22 cellular contexts compared by ENCODE assay signal in the genomic region with DNA sequence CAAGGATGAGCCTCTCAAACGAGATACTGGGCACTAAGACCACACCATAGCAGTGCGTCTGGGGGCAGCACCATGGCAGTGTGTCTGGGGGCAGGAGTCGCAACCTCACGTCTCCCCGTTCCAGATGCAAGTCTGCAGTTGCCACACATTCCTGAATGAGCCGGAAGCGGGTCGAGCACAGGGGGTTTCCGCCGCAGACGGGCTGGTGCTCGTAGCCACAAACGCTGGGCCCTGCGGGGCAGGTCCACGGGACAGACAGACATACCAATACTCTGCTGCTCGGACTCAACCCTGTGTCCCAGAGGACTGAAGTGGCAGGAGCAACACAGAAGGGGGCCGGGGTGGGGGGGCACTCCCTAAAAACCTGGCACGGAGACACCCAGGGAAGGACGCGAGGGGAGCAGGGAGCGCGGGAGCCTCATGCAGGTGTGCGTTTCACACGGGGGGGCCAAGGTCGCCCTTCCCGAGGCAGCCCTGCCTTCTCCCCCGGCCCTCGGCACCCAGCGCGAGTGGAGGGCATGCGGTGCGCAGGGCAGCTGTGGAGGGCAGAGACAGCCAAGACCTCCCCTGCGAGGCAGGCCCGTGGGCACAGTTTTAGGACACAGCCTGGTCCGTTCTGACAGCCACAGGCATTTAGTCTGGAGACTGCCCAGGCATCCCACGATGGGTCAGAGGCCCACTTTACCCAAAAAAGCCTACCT.
"Had no signal": no experiment of that assay in that cellular context is flagged by ENCODE, and none has a peak within 500 bp of the region (broad histone marks: within the 10 kb centered on the region; RNA-seq: fewer than 3 reads in every experiment).

No MANE protein-coding gene starts in this region.

- H3K36me3 ChIP-seq: neural progenitor cell, ovary had no signal

- H3K4me2 ChIP-seq: neural progenitor cell had no signal

- H3K27me3 Mint-ChIP-seq: activated CD8-positive, alpha-beta T cell treated with anti-CD3 and anti-CD28 coated beads for 36 hours; activated T-cell treated with anti-CD3 and anti-CD28 coated beads, Interleukin-2, amount 50 U/mL, for 24 hours; central memory CD8-positive, alpha-beta T cell; T-cell had no signal

- H3K4me3 ChIP-seq: ascending aorta, neural progenitor cell, ovary, right lobe of liver, stomach had no signal

- DNase-seq: activated CD4-positive, alpha-beta T cell treated with anti-CD3 and anti-CD28 coated beads for 48 hours; activated CD4-positive, CD25-positive, alpha-beta regulatory T cell; activated CD8-positive, alpha-beta T cell treated with anti-CD3 and anti-CD28 coated beads for 36 hours; activated naive CD4-positive, alpha-beta T cell treated with anti-CD3 and anti-CD28 coated beads, Interleukin-2, amount 50 U/mL, for 16 hours; activated T-cell treated with anti-CD3 and anti-CD28 coated beads, Interleukin-2, amount 50 U/mL, for 24 hours; cortex of kidney; effector CD8-positive, alpha-beta T cell; mammary epithelial cell; naive B cell; stimulated activated CD4-positive, alpha-beta T cell treated with anti-CD3 and anti-CD28 coated beads, Interleukin-4, amount 100 ng/mL, for 24 hours; stomach; T-cell had no signal

- H3K9me3 ChIP-seq: ascending aorta, ovary, right lobe of liver, stomach had no signal

- H3K27ac ChIP-seq: ascending aorta, neural progenitor cell, ovary, right lobe of liver, stomach had no signal

- H3K4me3 Mint-ChIP-seq: activated CD8-positive, alpha-beta T cell treated with anti-CD3 and anti-CD28 coated beads for 36 hours; activated T-cell treated with anti-CD3 and anti-CD28 coated beads, Interleukin-2, amount 50 U/mL, for 24 hours; central memory CD8-positive, alpha-beta T cell; naive B cell; neural progenitor cell; stimulated activated effector memory CD8-positive, alpha-beta T cell treated with anti-CD3 and anti-CD28 coated beads, Interleukin-12 subunit alpha, Interleukin-12 subunit beta, amount 100 ng/mL, for 72 hours; T-cell; type B pancreatic cell had no signal

- H2AFZ ChIP-seq: neural progenitor cell had no signal

- H3K9me3 Mint-ChIP-seq: activated CD8-positive, alpha-beta T cell treated with anti-CD3 and anti-CD28 coated beads for 36 hours; activated T-cell treated with anti-CD3 and anti-CD28 coated beads, Interleukin-2, amount 50 U/mL, for 24 hours; activated T-helper 2 cell treated with anti-CD3 and anti-CD28 coated beads, Interferon-gamma antibody, Interleukin-2, Interleukin-4, amounts not matched to agents 10 μg/mL and 5 μg/mL and 100 μg/mL, durations not matched to agents 14 hours and 24 hours and 36 hours; central memory CD8-positive, alpha-beta T cell; naive B cell; neural progenitor cell; stimulated activated effector memory CD8-positive, alpha-beta T cell treated with anti-CD3 and anti-CD28 coated beads, Interleukin-12 subunit alpha, Interleukin-12 subunit beta, amount 100 ng/mL, for 72 hours; T-cell; type B pancreatic cell had no signal

- ATAC-seq: activated CD8-positive, alpha-beta T cell treated with anti-CD3 and anti-CD28 coated beads for 36 hours; esophagus mucosa; left lobe of liver; right lobe of liver; stimulated activated effector memory CD8-positive, alpha-beta T cell treated with anti-CD3 and anti-CD28 coated beads, Interleukin-12 subunit alpha, Interleukin-12 subunit beta, amount 100 ng/mL, for 72 hours; T-cell had no signal

- H3K27ac Mint-ChIP-seq: activated CD8-positive, alpha-beta T cell treated with anti-CD3 and anti-CD28 coated beads for 36 hours; activated T-cell treated with anti-CD3 and anti-CD28 coated beads, Interleukin-2, amount 50 U/mL, for 24 hours; activated T-helper 2 cell treated with anti-CD3 and anti-CD28 coated beads, Interferon-gamma antibody, Interleukin-2, Interleukin-4, amounts not matched to agents 10 μg/mL and 5 μg/mL and 100 μg/mL, durations not matched to agents 14 hours and 24 hours and 36 hours; naive B cell; neural progenitor cell; stimulated activated effector memory CD8-positive, alpha-beta T cell treated with anti-CD3 and anti-CD28 coated beads, Interleukin-12 subunit alpha, Interleukin-12 subunit beta, amount 100 ng/mL, for 72 hours; T-cell; type B pancreatic cell had no signal

- H3K27me3 ChIP-seq: ascending aorta, neural progenitor cell, ovary, right lobe of liver had no signal

- H3K9ac ChIP-seq: neural progenitor cell had no signal
